Comparison of ENCODE assay signal across 11 cellular contexts in genomic region chr5:58456486-58456885, GRCh38. TPM values are rescaled to one million over a fixed set of nuclear protein-coding genes. Genes with fewer than 3 reads are reported as not detected.
DNase-seq lines count a peak whose midpoint lies in the region; ATAC-seq and TF ChIP-seq lines count a peak whose summit lies in the region.
"Had no signal": no experiment of that assay in that cellular context is flagged by ENCODE, and none has a peak within 500 bp of the region (broad histone marks: within the 10 kb centered on the region; RNA-seq: fewer than 3 reads in every experiment).

No MANE protein-coding gene starts in this region.

- H2AFZ ChIP-seq in fibroblast of lung (ENCODE audit: low read length) (no peak overlapping the region), parathyroid adenoma (no peak overlapping the region)

- H3K9ac ChIP-seq in fibroblast of lung (ENCODE audit: insufficient read depth, low read length), result no peak overlapping the region
- no peak overlapping the region for H3K9ac ChIP-seq in parathyroid adenoma

- H3K4me1 ChIP-seq in fibroblast of lung (ENCODE audit: control insufficient read depth, extremely low read depth, insufficient read depth, low read length), result no peaks in the 10 kb centered on the region
- H3K4me1 ChIP-seq in parathyroid adenoma, result no peaks in the 10 kb centered on the region

- H3K4me3 ChIP-seq in WI38 (ENCODE audit: low read depth, low read length) (peak overlapping the region; percentile 77), fibroblast of lung (replicated peaks in 1 of 4; ENCODE audit: control extremely low read depth in 1 of 4, insufficient read depth in 1 of 4, low read depth in 3 of 4, low read length in 4 of 4) (peak overlapping the region in 3 of 4 experiments; percentile 2 to 89 (median 79)), parathyroid adenoma (ENCODE audit: low read depth, low read length) (peak overlapping the region; percentile 9)

- H3K79me2 ChIP-seq in fibroblast of lung (ENCODE audit: control insufficient read depth, insufficient read depth, low read length) (peaks cover 31% of the 10 kb centered on the region), parathyroid adenoma (no peaks in the 10 kb centered on the region)

- H3K36me3 ChIP-seq in fibroblast of lung (ENCODE audit: control insufficient read depth, insufficient read depth, low read length) (peaks cover 13% of the 10 kb centered on the region), parathyroid adenoma (ENCODE audit: control insufficient read depth, insufficient read depth, low read length) (no peaks in the 10 kb centered on the region)

- CTCF ChIA-PET in HEK293T (lab: Yijun Ruan, JAX), result no interaction called here

- no peaks in the 10 kb centered on the region for H4K20me1 ChIP-seq in fibroblast of lung (ENCODE audit: control insufficient read depth, extremely low read depth, insufficient read depth, low read length)

- in situ Hi-C loops in ACHN (cut with HindIII; ENCODE audit: low pct_ligation_motif_present, low pct_unique_long_range_greater_than_20kb, low sequenced_read_pairs), result loop anchor here (25.0 kb wide), 1 partner anchor 669 kb away; no protein-coding TSS in a partner anchor

- DNase-seq in ACHN, result peak; percentile 18
- no peak for DNase-seq in fibroblast of lung (ENCODE audit: low read depth in 2 of 2)
- DNase-seq in HEK293T (ENCODE audit: extremely low spot score), result no peak
- DNase-seq: activated naive CD8-positive, alpha-beta T cell treated with anti-CD3 and anti-CD28 coated beads, Interleukin-2, amount 50 U/mL, for 24 hours had no signal

- POLR2A ChIA-PET in HEK293T (lab: Yijun Ruan, JAX), result no interaction called here

- H3K4me2 ChIP-seq in fibroblast of lung (ENCODE audit: extremely low read depth, insufficient read depth, low read length), result peak overlapping the region; percentile 9
- H3K4me2 ChIP-seq in parathyroid adenoma (ENCODE audit: low read length), result no peak overlapping the region

- no peak for TF ChIP-seq CTCF in WI38 (IDR thresholded peaks at IDR 0.05; ENCODE audit: low read depth, low read length)
- TF ChIP-seq CTCF in fibroblast of lung (conservative IDR thresholded peaks at IDR 0.05 in 1 of 2, IDR thresholded peaks at IDR 0.05 in 1 of 2; ENCODE audit: low read depth in 1 of 2, low read length in 2 of 2), result no peak
- TF ChIP-seq CTCF in parathyroid adenoma (IDR thresholded peaks at IDR 0.05), result no peak

- no peak overlapping the region for H3K27ac ChIP-seq in fibroblast of lung (ENCODE audit: insufficient read depth, low read length)
- no peak overlapping the region for H3K27ac ChIP-seq in parathyroid adenoma

- H3K27me3 ChIP-seq in fibroblast of lung (ENCODE audit: control insufficient read depth, insufficient read depth, low read length), result no peaks in the 10 kb centered on the region
- H3K27me3 ChIP-seq in parathyroid adenoma (ENCODE audit: control insufficient read depth, insufficient read depth, low read length), result no peaks in the 10 kb centered on the region

- H3K9me3 ChIP-seq in fibroblast of lung (ENCODE audit: control insufficient read depth, insufficient read depth, low read depth, low read length) (no peaks in the 10 kb centered on the region), parathyroid adenoma (ENCODE audit: control insufficient read depth, low read length) (no peaks in the 10 kb centered on the region)

- no peak for ATAC-seq in GM21390 (IDR thresholded peaks at IDR 0.05; ENCODE audit: unreplicated experiment)
- no peak for ATAC-seq in GM18868 (IDR thresholded peaks at IDR 0.05; ENCODE audit: unreplicated experiment)
- ATAC-seq in HG03354 (IDR thresholded peaks at IDR 0.05; ENCODE audit: poor library complexity, severe bottlenecking, unreplicated experiment), result no peak
- ATAC-seq: activated naive CD8-positive, alpha-beta T cell treated with anti-CD3 and anti-CD28 coated beads, Interleukin-2, amount 50 U/mL, for 24 hours had no signal

TF ChIP-seq in HEK293T, 16 proteins besides CTCF, POLR2A, EP300 and RAD21:
- TF ChIP-seq LEF1 (IDR thresholded peaks at IDR 0.05; ENCODE audit: borderline replicate concordance), result no peak
- no peak for TF ChIP-seq FOXK2 (IDR thresholded peaks at IDR 0.05)
- no peak for TF ChIP-seq FOXM1 (IDR thresholded peaks at IDR 0.05; ENCODE audit: borderline replicate concordance)
- TF ChIP-seq BHLHE40 (IDR thresholded peaks at IDR 0.05; ENCODE audit: borderline replicate concordance), result no peak

RNA-seq across cellular contexts. Expression of gene PLK2, which starts 3.4 kb away (rescaled TPM):
- 835 and 983 TPM in 2 replicates for total RNA-seq in fibroblast of lung
- 26.8 and 59.4 TPM in 2 replicates for polyA plus RNA-seq in fibroblast of lung
- 24.9 and 57.2 TPM in 2 replicates for polyA plus RNA-seq in fibroblast of lung (2012)
- polyA minus RNA-seq in fibroblast of lung (ENCODE audit: low replicate concordance), result 19.9 and 78.0 TPM in 2 replicates

RNA-seq across cellular contexts. Expression of gene GAPT, which starts 34.7 kb away (rescaled TPM):
- not detected in 2 replicates for total RNA-seq in fibroblast of lung
- polyA plus RNA-seq in fibroblast of lung, result not detected in 2 replicates
- polyA plus RNA-seq in fibroblast of lung (2012), result not detected in 2 replicates
- not detected in 2 replicates for polyA minus RNA-seq in fibroblast of lung (ENCODE audit: low replicate concordance)
- total RNA-seq: Daoy, RPMI7951 had no signal

Comparison
In these comparisons a context has a peak if more than half of its experiments do, and no peak if none do; other contexts are left out.
1. H3K4me3 ChIP-seq: peak in every context shown above with its lines; median percentile 79 in fibroblast of lung; 77 in WI38; 9 in parathyroid adenoma.